Comparison of ENCODE assay signal across 25 cellular contexts in genomic region chr13:39803851-39804250, GRCh38.
"Had no signal": no experiment of that assay in that cellular context is flagged by ENCODE, and none has a peak within 500 bp of the region (broad histone marks: within the 10 kb centered on the region; RNA-seq: fewer than 3 reads in every experiment).

No MANE protein-coding gene starts in this region.

- ATAC-seq: effector memory CD8-positive, alpha-beta T cell; left colon; right lobe of liver; T-helper 17 cell had no signal

- H3K27me3 Mint-ChIP-seq: activated naive CD4-positive, alpha-beta T cell treated with anti-CD3 and anti-CD28 coated beads, Interleukin-2, amount 50 U/mL, for 24 hours; T-helper 17 cell had no signal

- H3K36me3 ChIP-seq: adrenal gland, colonic mucosa, right lobe of liver had no signal

- DNase-seq: activated CD4-positive, alpha-beta T cell treated with anti-CD3 and anti-CD28 coated beads for 48 hours; activated CD4-positive, CD25-positive, alpha-beta regulatory T cell; activated CD8-positive, alpha-beta memory T cell treated with anti-CD3 and anti-CD28 coated beads for 24 hours; activated CD8-positive, alpha-beta memory T cell treated with anti-CD3 and anti-CD28 coated beads, Interleukin-2, amount 50 U/mL, for 4 hours; activated gamma-delta T cell treated with Interleukin-2 at 50 U/mL for 16 hours; adrenal gland; colonic mucosa; dorsolateral prefrontal cortex; effector memory CD8-positive, alpha-beta T cell; foreskin melanocyte; glutamatergic neuron; hypothalamus; left colon; occipital lobe; posterior cingulate gyrus; right lobe of liver; stimulated activated CD4-positive, alpha-beta T cell treated with anti-CD3 and anti-CD28 coated beads, Interleukin-2, amount 100 ng/mL, for 24 hours; stimulated activated naive B cell treated with anti-CD40 and anti-IgM and Interleukin-4, amounts not matched to agents 10 μg/mL and 1 μg/mL and 100 μg/mL, for 72 hours; SW 1271; T-helper 17 cell had no signal

- H3K9me3 Mint-ChIP-seq: activated naive CD4-positive, alpha-beta T cell treated with anti-CD3 and anti-CD28 coated beads, Interleukin-2, amount 50 U/mL, for 24 hours had no signal

- H3K9me3 ChIP-seq: adrenal gland, colonic mucosa, right lobe of liver had no signal

- H3K27me3 ChIP-seq: adrenal gland, colonic mucosa, dorsolateral prefrontal cortex, right lobe of liver had no signal

- H3K4me1 Mint-ChIP-seq: activated naive CD4-positive, alpha-beta T cell treated with anti-CD3 and anti-CD28 coated beads, Interleukin-2, amount 50 U/mL, for 24 hours; nephron; T-helper 17 cell had no signal

- H3K4me3 Mint-ChIP-seq: activated naive CD4-positive, alpha-beta T cell treated with anti-CD3 and anti-CD28 coated beads, Interleukin-2, amount 50 U/mL, for 24 hours; effector memory CD8-positive, alpha-beta T cell; memory B cell; nephron; stimulated activated naive B cell treated with anti-CD40 and anti-IgM and Interleukin-4, amounts not matched to agents 10 μg/mL and 1 μg/mL and 100 μg/mL, for 72 hours; T-helper 17 cell had no signal

- H3K27ac Mint-ChIP-seq: activated naive CD4-positive, alpha-beta T cell treated with anti-CD3 and anti-CD28 coated beads, Interleukin-2, amount 50 U/mL, for 24 hours; effector memory CD8-positive, alpha-beta T cell; memory B cell; nephron; stimulated activated naive B cell treated with anti-CD40 and anti-IgM and Interleukin-4, amounts not matched to agents 10 μg/mL and 1 μg/mL and 100 μg/mL, for 72 hours; T-helper 17 cell had no signal

- H3K4me1 ChIP-seq: adrenal gland, colonic mucosa, right lobe of liver had no signal

- H3K27ac ChIP-seq: adrenal gland, colonic mucosa, dorsolateral prefrontal cortex, right lobe of liver, SK-N-MC had no signal

- H3K4me3 ChIP-seq: adrenal gland, colonic mucosa, dorsolateral prefrontal cortex, right lobe of liver, SK-N-MC, skin epidermis had no signal
